ENCODE assay signal across 1 cellular context in the genomic region with DNA sequence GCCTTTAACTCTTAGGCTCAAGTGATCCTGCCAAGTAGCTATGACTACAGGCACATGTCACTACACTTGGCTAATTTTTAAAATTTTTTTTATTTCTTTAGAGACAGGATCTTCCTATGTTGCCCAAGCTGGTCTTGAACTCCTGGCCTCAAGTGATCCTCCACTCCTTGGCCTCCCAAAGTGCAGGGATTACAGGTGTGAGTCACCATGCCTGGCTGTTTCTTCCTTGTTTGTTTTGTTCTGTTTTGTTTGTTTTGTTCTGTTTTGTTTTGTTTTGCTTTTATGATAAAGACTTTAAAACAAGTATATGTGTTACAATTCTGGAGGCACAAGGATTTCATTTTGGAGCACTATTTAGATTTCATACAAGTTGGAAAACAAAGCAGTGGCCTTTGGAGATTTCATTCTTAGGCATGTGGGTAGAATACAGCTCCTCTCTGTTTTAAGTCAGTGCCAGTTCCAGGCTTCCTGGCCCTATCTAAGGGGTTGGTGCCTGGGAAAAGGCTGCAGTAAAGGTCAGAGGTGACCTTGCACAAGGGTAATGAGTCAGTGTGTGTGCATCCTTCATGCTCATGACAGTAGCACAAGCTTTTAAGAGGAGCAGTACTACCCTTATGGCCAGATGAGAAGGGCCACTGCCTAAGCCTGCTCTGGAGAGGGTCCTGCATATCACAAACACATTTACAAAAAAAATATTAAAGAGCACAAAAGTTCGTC.
TF ChIP-seq lines count a peak whose summit lies in the region.

No MANE protein-coding gene starts in this region.

TF ChIP-seq in IMR-90, 13 proteins besides CTCF, POLR2A, EP300 and RAD21:
- TF ChIP-seq CHD1 (IDR thresholded peaks at IDR 0.05; ENCODE audit: low read depth, low read length) (no peak), SMC3 (IDR thresholded peaks at IDR 0.05; ENCODE audit: low read depth, low read length) (no peak), RCOR1 (IDR thresholded peaks at IDR 0.05; ENCODE audit: insufficient replicate concordance, low read length) (no peak), MAFK (IDR thresholded peaks at IDR 0.05; ENCODE audit: low read depth, low read length) (no peak), BHLHE40 (IDR thresholded peaks at IDR 0.05; ENCODE audit: low read depth, low read length) (no peak), CEBPB (IDR thresholded peaks at IDR 0.05; ENCODE audit: low read depth, low read length) (peak; percentile 92), NFE2L2 (IDR thresholded peaks at IDR 0.05; ENCODE audit: low read depth, low read length) (no peak), RFX5 (IDR thresholded peaks at IDR 0.05; ENCODE audit: low read depth, low read length) (no peak), MAZ (IDR thresholded peaks at IDR 0.05; ENCODE audit: borderline replicate concordance, low read depth, low read length) (no peak), FOS (IDR thresholded peaks at IDR 0.05; ENCODE audit: low read depth, low read length) (0 out of 2 replicates have a peak, but pooled peaks have one; percentile 23)
